18 cellular contexts compared by ENCODE assay signal in genomic region chr10:68402271-68402670, GRCh38.
"Had no signal": no experiment of that assay in that cellular context is flagged by ENCODE, and none has a peak within 500 bp of the region (broad histone marks: within the 10 kb centered on the region; RNA-seq: fewer than 3 reads in every experiment).

No MANE protein-coding gene starts in this region.

- FAIRE-seq: small intestine had no signal

- H3K9me3 ChIP-seq: gastroesophageal sphincter, mucosa of descending colon, ovary, right atrium auricular region, sigmoid colon had no signal

- H3K27ac ChIP-seq: gastroesophageal sphincter, ovary, right atrium auricular region, sigmoid colon had no signal

- H3K27me3 ChIP-seq: dorsolateral prefrontal cortex, gastroesophageal sphincter, ovary, right atrium auricular region, sigmoid colon had no signal

- ATAC-seq: esophagus mucosa; gastroesophageal sphincter; left colon; mucosa of descending colon; naive thymus-derived CD8-positive, alpha-beta T cell had no signal

- DNase-seq: cortex of kidney; dorsolateral prefrontal cortex; effector CD8-positive, alpha-beta T cell; foreskin fibroblast; glutamatergic neuron; left colon; mammary epithelial cell; mucosa of descending colon; naive thymus-derived CD8-positive, alpha-beta T cell; ovary; sigmoid colon; small intestine; stimulated activated CD4-positive, alpha-beta T cell treated with anti-CD3 and anti-CD28 coated beads, Interleukin-12 subunit alpha, Interleukin-12 subunit beta, amount 100 ng/mL, for 4 hours; stimulated activated naive CD4-positive, alpha-beta T cell treated with Interleukin-2 at 50 U/mL for 16 hours; trophoblast cell had no signal

- H3K36me3 ChIP-seq: ovary, right atrium auricular region had no signal

- H3K4me3 ChIP-seq: dorsolateral prefrontal cortex, gastroesophageal sphincter, mucosa of descending colon, ovary, right atrium auricular region, sigmoid colon had no signal
